Comparison of ENCODE assay signal across 26 cellular contexts in the genomic region with DNA sequence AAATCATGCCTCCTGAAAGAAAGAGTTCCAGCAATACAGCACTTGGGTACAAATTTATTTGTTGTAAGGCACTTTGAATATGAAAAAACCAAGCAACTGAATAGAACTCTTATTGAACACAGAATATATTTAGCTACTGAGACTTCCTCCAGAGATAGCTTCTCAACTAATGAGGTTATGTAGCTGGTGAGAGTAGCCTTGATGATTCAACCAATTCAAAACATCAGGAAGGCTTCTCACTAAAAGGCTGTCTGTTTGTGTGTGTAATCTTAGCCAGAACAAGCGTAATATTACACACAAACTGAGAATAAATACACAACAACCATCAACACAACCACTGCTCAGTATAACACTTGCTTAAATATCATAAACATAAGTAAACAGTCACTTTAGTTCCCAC. TPM values are rescaled to one million over a fixed set of nuclear protein-coding genes. Genes with fewer than 3 reads are reported as not detected.
"Had no signal": no experiment of that assay in that cellular context is flagged by ENCODE, and none has a peak within 500 bp of the region (broad histone marks: within the 10 kb centered on the region; RNA-seq: fewer than 3 reads in every experiment).

No MANE protein-coding gene starts in this region.

- H2AFZ ChIP-seq: hepatocyte had no signal

- H3K27me3 ChIP-seq: adrenal gland, ascending aorta, brain microvascular endothelial cell, foreskin keratinocyte, hepatocyte, uterus had no signal

- DNase-seq: activated B cell treated with CpG ODN at 0.5 μM for 24 hours; activated CD4-positive, alpha-beta T cell treated with anti-CD3 and anti-CD28 coated beads, Interleukin-2, amount 50 U/mL, for 4 hours; activated CD8-positive, alpha-beta memory T cell treated with anti-CD3 and anti-CD28 coated beads for 24 hours; activated CD8-positive, alpha-beta memory T cell treated with anti-CD3 and anti-CD28 coated beads, Interleukin-2, amount 50 U/mL, for 4 hours; activated naive CD4-positive, alpha-beta T cell; activated T-cell treated with anti-CD3 and anti-CD28 coated beads, Interleukin-2, amount 50 U/mL, for 24 hours; brain microvascular endothelial cell; central memory CD4-positive, alpha-beta T cell; foreskin keratinocyte; kidney glomerular epithelial cell; mammary epithelial cell; naive B cell; nucleus accumbens; stimulated activated CD4-positive, alpha-beta T cell treated with anti-CD3 and anti-CD28 coated beads, Interleukin-2, amount 100 ng/mL, for 48 hours; stimulated activated CD8-positive, alpha-beta memory T cell treated with anti-CD3 and anti-CD28 coated beads, Interleukin-4, amount 100 ng/mL, for 48 hours; stimulated activated naive B cell treated with anti-CD40 and anti-IgM and Interleukin-4, amounts not matched to agents 10 μg/mL and 1 μg/mL and 100 μg/mL, for 72 hours; T1000; trophoblast cell; uterus had no signal

- H3K36me3 ChIP-seq: uterus had no signal

- H3K4me1 ChIP-seq: ascending aorta, foreskin keratinocyte, uterus had no signal

- ATAC-seq: activated T-helper 17 cell treated with anti-CD3 and anti-CD28 coated beads, Interleukin-2, amount 50 U/mL, for 72 hours; sciatic nerve had no signal

- H3K4me2 ChIP-seq: hepatocyte had no signal

- FAIRE-seq: colon had no signal

- H3K27ac ChIP-seq: ascending aorta, brain microvascular endothelial cell, foreskin keratinocyte, hepatocyte, uterus had no signal

- H3K4me3 ChIP-seq: adrenal gland, ascending aorta, hepatocyte, uterus had no signal

- H3K9me3 ChIP-seq: adrenal gland, ascending aorta, uterus had no signal

- H3K79me2 ChIP-seq: hepatocyte had no signal

RNA-seq across cellular contexts. Expression of a gene that starts 40.7 kb away (rescaled TPM):
- total RNA-seq: ascending aorta had no signal

RNA-seq across cellular contexts. Expression of a gene that starts 46.3 kb away (rescaled TPM):
- total RNA-seq: ascending aorta, mononuclear cell had no signal
